In the genomic region with DNA sequence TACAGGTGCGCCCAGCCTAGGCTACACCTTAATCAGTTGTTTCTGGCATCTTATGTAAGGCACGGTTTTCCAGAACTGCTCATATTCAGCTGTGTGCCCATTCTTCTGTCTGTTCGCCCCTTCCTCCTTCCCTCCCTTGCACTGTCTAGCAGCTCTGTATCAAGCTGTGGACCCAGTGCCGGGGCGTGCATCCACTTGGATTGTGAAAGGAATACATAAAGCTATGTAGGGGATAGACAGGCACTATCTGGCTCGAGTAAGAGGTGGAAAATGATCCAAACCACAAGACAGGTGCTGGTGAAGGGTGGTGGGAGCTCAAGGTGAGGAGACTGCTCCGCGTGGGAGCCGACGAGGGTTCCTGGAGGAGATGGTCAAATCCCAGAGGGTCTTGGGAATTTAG, we compare ENCODE assay signal across 13 cellular contexts. TPM values are rescaled to one million over a fixed set of nuclear protein-coding genes. Genes with fewer than 3 reads are reported as not detected.
DNase-seq lines count a peak whose midpoint lies in the region; ATAC-seq and TF ChIP-seq lines count a peak whose summit lies in the region.
"Had no signal": no experiment of that assay in that cellular context is flagged by ENCODE, and none has a peak within 500 bp of the region (broad histone marks: within the 10 kb centered on the region; RNA-seq: fewer than 3 reads in every experiment).

No MANE protein-coding gene starts in this region.

- no peak overlapping the region for H2AFZ ChIP-seq in Loucy (ENCODE audit: low read length)

- peak overlapping the region; percentile 98 for H3K4me3 Mint-ChIP-seq in CD4-positive, alpha-beta T cell

- peaks cover 63% of the 10 kb centered on the region for H3K79me2 ChIP-seq in Loucy (ENCODE audit: insufficient read depth, low read length)

- peaks cover 7% of the 10 kb centered on the region for H3K36me3 Mint-ChIP-seq in CD4-positive, alpha-beta T cell (ENCODE audit: low read depth)

- H3K4me3 ChIP-seq in Loucy (ENCODE audit: low read length, poor library complexity, severe bottlenecking) (no peak overlapping the region), esophagus muscularis mucosa (no peak overlapping the region), neutrophil (ENCODE audit: low read depth in 1 of 2, low read length in 1 of 2) (peak overlapping the region; percentile 85 to 99)

- no peaks in the 10 kb centered on the region for H3K36me3 ChIP-seq in Loucy (ENCODE audit: insufficient read depth, low read length)
- H3K36me3 ChIP-seq in esophagus muscularis mucosa, result no peaks in the 10 kb centered on the region
- H3K36me3 ChIP-seq in neutrophil, result peaks cover 6% of the 10 kb centered on the region
- H3K36me3 ChIP-seq: BE2C, thoracic aorta had no signal

- TF ChIP-seq POLR2A in esophagus muscularis mucosa (IDR thresholded peaks at IDR 0.05; ENCODE audit: low read depth), result no peak

- TF ChIP-seq EP300 in esophagus muscularis mucosa (IDR thresholded peaks at IDR 0.05), result no peak

- H3K27ac Mint-ChIP-seq in CD4-positive, alpha-beta T cell, result peak overlapping the region; percentile 92

- POLR2A ChIA-PET in CD4-positive, alpha-beta T cell (lab: Charles Lee), result interaction anchor here (0.7 to 2.0 kb wide), 2 partner anchors 10 to 28 kb away, joined by 5 to 14 read pairs; no protein-coding TSS in a partner anchor

- H3K9ac ChIP-seq in Loucy (ENCODE audit: low read depth, low read length, poor library complexity, severe bottlenecking), result peak overlapping the region; percentile 41

- no peak for ATAC-seq in CD4-positive, alpha-beta T cell (ENCODE audit: poor library complexity)
- ATAC-seq in HG03432 (IDR thresholded peaks at IDR 0.05; ENCODE audit: unreplicated experiment), result no peak
- ATAC-seq: foreskin keratinocyte had no signal

- no peaks in the 10 kb centered on the region for H3K9me2 ChIP-seq in Loucy (replicated peaks; ENCODE audit: low read depth, low read length)

- H4K20me1 ChIP-seq in Loucy (ENCODE audit: insufficient read depth, low read length, poor library complexity, severe bottlenecking), result peaks cover 9% of the 10 kb centered on the region

- H3K4me1 ChIP-seq in Loucy (ENCODE audit: insufficient read depth, low read length, poor library complexity, severe bottlenecking) (peaks cover 69% of the 10 kb centered on the region), esophagus muscularis mucosa (peaks cover 44 to 77% (median 75%) of the 10 kb centered on the region in 4 donors), neutrophil (ENCODE audit: control insufficient read depth in 1 of 2, insufficient read depth in 1 of 2, low read depth in 1 of 2, low read length in 1 of 2) (peaks cover 73 to 74% of the 10 kb centered on the region in 2 experiments)
- H3K4me1 ChIP-seq: BE2C had no signal

- H3F3A ChIP-seq in Loucy (ENCODE audit: low read depth), result no peaks in the 10 kb centered on the region

- TF ChIP-seq CTCF in CD4-positive, alpha-beta T cell (IDR thresholded peaks at IDR 0.05), result no peak
- TF ChIP-seq CTCF in Loucy (conservative IDR thresholded peaks at IDR 0.05; ENCODE audit: low read length) (no peak), esophagus muscularis mucosa (IDR thresholded peaks at IDR 0.05) (no peak), neutrophil (IDR thresholded peaks at IDR 0.05) (no peak)

- CTCF ChIA-PET in CD4-positive, alpha-beta T cell (lab: Charles Lee), result interaction anchor here (0.9 to 6.4 kb wide), 3 partner anchors 27 to 52 kb away, joined by 3 to 33 read pairs (median 10); no protein-coding TSS in a partner anchor

- intact Hi-C loops in CD4-positive, alpha-beta T cell (cut with DNase I, micrococcal nuclease), result no loop called here
- intact Hi-C loops in esophagus muscularis mucosa (cut with DNase I), result loop anchor here (5.0 kb wide), 1 partner anchor 36 kb away; no protein-coding TSS in a partner anchor

- H3K9me3 ChIP-seq in CD4-positive, alpha-beta T cell (ENCODE audit: control insufficient read depth, low read length), result no peaks in the 10 kb centered on the region
- no peaks in the 10 kb centered on the region for H3K9me3 ChIP-seq in Loucy (ENCODE audit: insufficient read depth, low read depth, low read length)
- no peaks in the 10 kb centered on the region for H3K9me3 ChIP-seq in esophagus muscularis mucosa
- H3K9me3 ChIP-seq in neutrophil, result no peaks in the 10 kb centered on the region
- H3K9me3 ChIP-seq: BE2C, thoracic aorta had no signal

- H3K9me3 Mint-ChIP-seq in CD4-positive, alpha-beta T cell, result no peaks in the 10 kb centered on the region

- DNase-seq in CD4-positive, alpha-beta T cell, result no peak
- DNase-seq in esophagus muscularis mucosa (ENCODE audit: extremely low spot score) (no peak), NCI-H69 (lab: John Stamatoyannopoulos, UW) (no peak)
- no peak for DNase-seq in stimulated activated CD4-positive, alpha-beta T cell treated with anti-CD3 and anti-CD28 coated beads, Interleukin-4, amount 100 ng/mL, for 1 hour
- DNase-seq: BE2C; foreskin keratinocyte; NCI-H1436; NCI-H2227 treated with DMSO at 0.1 percent for 48 hours; NK-92 treated with Interleukin-12 subunit alpha and Interleukin-12 subunit beta, amount 100 ng/mL, for 24 hours had no signal

- no peaks in the 10 kb centered on the region for H3K27me3 Mint-ChIP-seq in CD4-positive, alpha-beta T cell

- peaks cover 72% of the 10 kb centered on the region for H3K4me1 Mint-ChIP-seq in CD4-positive, alpha-beta T cell (ENCODE audit: low read depth)

- H3K27ac ChIP-seq in CD4-positive, alpha-beta T cell (ENCODE audit: low read depth, low read length), result no peak overlapping the region
- H3K27ac ChIP-seq in esophagus muscularis mucosa (replicated peaks in 1 of 4) (peak overlapping the region in 3 of 4 donors; percentile 90 to 94 (median 92)), neutrophil (peak overlapping the region; percentile 100)
- H3K27ac ChIP-seq: foreskin keratinocyte had no signal

- H3K27me3 ChIP-seq in CD4-positive, alpha-beta T cell (ENCODE audit: control insufficient read depth, insufficient read depth, low read length), result no peaks in the 10 kb centered on the region
- H3K27me3 ChIP-seq in Loucy (ENCODE audit: insufficient read depth, low read length, poor library complexity, severe bottlenecking) (no peaks in the 10 kb centered on the region), esophagus muscularis mucosa (no peaks in the 10 kb centered on the region), neutrophil (no peaks in the 10 kb centered on the region)
- H3K27me3 ChIP-seq: BE2C had no signal

- WGBS in esophagus muscularis mucosa, result 85% methylated on average over 10 of the region's 10 CpGs

- peak overlapping the region; percentile 40 for H3K4me2 ChIP-seq in Loucy (ENCODE audit: low read depth, low read length, poor library complexity, severe bottlenecking)

RNA-seq across cellular contexts. Expression of gene GLIPR2, which starts 2.0 kb away (rescaled TPM):
- 10 to 100 TPM; 13.6 to 13.7 TPM for total RNA-seq in CD4-positive, alpha-beta T cell
- 10 to 100 TPM; 51.3 to 84.9 (median 59.6) TPM for total RNA-seq in esophagus muscularis mucosa

RNA-seq across cellular contexts. Expression of gene CCIN, which starts 30.7 kb away (rescaled TPM):
- under 1 TPM; 0.22 to 0.36 TPM for total RNA-seq in CD4-positive, alpha-beta T cell
- total RNA-seq in esophagus muscularis mucosa, result 1 to 10 TPM in 1 of 4 donors, under 1 TPM in 3; 0.39 to 1.0 (median 0.46) TPM
- total RNA-seq: foreskin keratinocyte had no signal

RNA-seq across cellular contexts. Expression of gene CLTA, which starts 52.2 kb away (rescaled TPM):
- total RNA-seq in CD4-positive, alpha-beta T cell, result 10 to 100 TPM; 32.0 to 32.8 TPM
- 100 to 1,000 TPM; 125 to 178 (median 159) TPM for total RNA-seq in esophagus muscularis mucosa

Comparison
In these comparisons a context has a peak if more than half of its experiments do, and no peak if none do; other contexts are left out.
1. H3K4me3 ChIP-seq: peak in neutrophil (2 of 2); none in Loucy (single experiment) and esophagus muscularis mucosa (0 of 4).